In genomic region chr22:18881260-18881659, GRCh38 we compare ENCODE assay signal across 10 cellular contexts. TPM values are rescaled to one million over a fixed set of nuclear protein-coding genes. Genes with fewer than 3 reads are reported as not detected.
DNase-seq lines count a peak whose midpoint lies in the region; ATAC-seq and TF ChIP-seq lines count a peak whose summit lies in the region.
"Not testable (repeated sequence)": the region's sequence is repeated elsewhere in the genome, so short reads cannot be mapped to it uniquely, and the experiment has no call there.
"Had no signal": no experiment of that assay in that cellular context is flagged by ENCODE, and none has a peak within 500 bp of the region (broad histone marks: within the 10 kb centered on the region; RNA-seq: fewer than 3 reads in every experiment).

No MANE protein-coding gene starts in this region.

- H3K27ac Mint-ChIP-seq in CD4-positive, CD25-positive, alpha-beta regulatory T cell = not testable (repeated sequence)

- H3K27me3 ChIP-seq in CD4-positive, CD25-positive, alpha-beta regulatory T cell (ENCODE audit: control insufficient read depth, insufficient read depth, low read length) = not testable (repeated sequence)

- H3K9me2 ChIP-seq in OCI-LY7 (ENCODE audit: insufficient read depth, low read length) = not testable (repeated sequence)

- not testable (repeated sequence) for ATAC-seq in CD4-positive, CD25-positive, alpha-beta regulatory T cell (ENCODE audit: low read depth in 2 of 2); Right ventricle myocardium superior (ENCODE audit: poor library complexity)

- not testable (repeated sequence) for H3K79me2 ChIP-seq in OCI-LY7 (ENCODE audit: insufficient read depth, low read depth, low read length)

- H4K20me1 ChIP-seq in OCI-LY7 (ENCODE audit: insufficient read depth, low read length) = not testable (repeated sequence)

- POLR2A ChIA-PET in OCI-LY7 (lab: Charles Lee) = not testable (repeated sequence)

- intact Hi-C loops in OCI-LY7 (cut with micrococcal nuclease; ENCODE audit: unreplicated experiment); Right ventricle myocardium superior (cut with DNase I): not testable (repeated sequence)

- not testable (repeated sequence) for H3K27ac ChIP-seq in CD4-positive, CD25-positive, alpha-beta regulatory T cell (ENCODE audit: insufficient read depth, low read length, poor library complexity, severe bottlenecking); OCI-LY7 (ENCODE audit: low read depth, low read length, poor library complexity, severe bottlenecking)

- H3K9me3 Mint-ChIP-seq in CD4-positive, CD25-positive, alpha-beta regulatory T cell = not testable (repeated sequence)

- CTCF ChIA-PET in OCI-LY7 (lab: Charles Lee; ENCODE audit: unreplicated experiment) = not testable (repeated sequence)

- not testable (repeated sequence) for H3K4me2 ChIP-seq in OCI-LY7 (ENCODE audit: low read length)

- not testable (repeated sequence) for H2AFZ ChIP-seq in OCI-LY7 (ENCODE audit: low read length)

- H3K27me3 Mint-ChIP-seq in CD4-positive, CD25-positive, alpha-beta regulatory T cell = not testable (repeated sequence)

- H3K4me3 Mint-ChIP-seq in CD4-positive, CD25-positive, alpha-beta regulatory T cell = not testable (repeated sequence)

- not testable (repeated sequence) for H3K9me3 ChIP-seq in CD4-positive, CD25-positive, alpha-beta regulatory T cell (ENCODE audit: control insufficient read depth in 2 of 2, low read length in 2 of 2); OCI-LY7 (ENCODE audit: low read length)

- H3K36me3 ChIP-seq in CD4-positive, CD25-positive, alpha-beta regulatory T cell (ENCODE audit: control insufficient read depth, insufficient read depth, low read length); OCI-LY7 (ENCODE audit: insufficient read depth, low read length): not testable (repeated sequence)

- not testable (repeated sequence) for H3K4me1 ChIP-seq in CD4-positive, CD25-positive, alpha-beta regulatory T cell (ENCODE audit: control insufficient read depth, insufficient read depth, low read length, poor library complexity, severe bottlenecking); OCI-LY7 (ENCODE audit: insufficient read depth, low read length, poor library complexity, severe bottlenecking)

- not testable (repeated sequence) for H3K36me3 Mint-ChIP-seq in CD4-positive, CD25-positive, alpha-beta regulatory T cell

- H3K4me1 Mint-ChIP-seq in CD4-positive, CD25-positive, alpha-beta regulatory T cell = not testable (repeated sequence)

- not testable (repeated sequence) for H3K4me3 ChIP-seq in CD4-positive, CD25-positive, alpha-beta regulatory T cell (ENCODE audit: low read depth, low read length); OCI-LY7 (ENCODE audit: low read depth, low read length, poor library complexity, severe bottlenecking)

- not testable (repeated sequence) for BruUV-seq in OCI-LY7 (replicated peaks; lab: Mats Ljungman, UMichigan)

- TF ChIP-seq CTCF in OCI-LY7 (conservative IDR thresholded peaks at IDR 0.05; ENCODE audit: low read length) = not testable (repeated sequence)

- DNase-seq in CD4-positive, CD25-positive, alpha-beta regulatory T cell = peak; percentile 30 to 71 (median 60)
- DNase-seq in OCI-LY7 (ENCODE audit: low spot score) (peak; percentile 10), Right ventricle myocardium superior (peak; percentile 37)
- peak; percentile 59 for DNase-seq in activated CD4-positive, alpha-beta T cell treated with anti-CD3 and anti-CD28 coated beads for 1 hour
- peak; percentile 65 for DNase-seq in activated CD8-positive, alpha-beta memory T cell treated with anti-CD3 and anti-CD28 coated beads, Interleukin-2, amount 50 U/mL, for 4 hours
- DNase-seq in activated naive CD4-positive, alpha-beta T cell treated with Interleukin-2 at 50 U/mL for 16 hours = peak; percentile 16
- peak; percentile 32 for DNase-seq in stimulated activated CD4-positive, alpha-beta T cell treated with anti-CD3 and anti-CD28 coated beads, Interleukin-12 subunit alpha, Interleukin-12 subunit beta, amount 100 ng/mL, for 4 hours
- peak; percentile 35 to 43 for DNase-seq in stimulated activated CD8-positive, alpha-beta memory T cell treated with anti-CD3 and anti-CD28 coated beads, Interleukin-15, amount 100 ng/mL, for 48 hours (ENCODE audit: low read depth in 2 of 2)

RNA-seq across cellular contexts. Expression of gene DGCR6, which starts 24.9 kb away (rescaled TPM):
- 6.5 TPM for total RNA-seq in CD4-positive, CD25-positive, alpha-beta regulatory T cell
- 1 to 10 TPM in 1 of 4 donors, under 1 TPM in 3; 0.07 to 1.8 (median 0.47) TPM for polyA plus RNA-seq in CD4-positive, CD25-positive, alpha-beta regulatory T cell
- 2.0 and 4.5 TPM in 2 replicates for total RNA-seq in OCI-LY7 (2014; rRNA removed; shearing (Covaris generic))
- total RNA-seq in OCI-LY7 (2022) (1.8 and 4.6 TPM in 2 replicates), Right ventricle myocardium superior (13.8 TPM)

RNA-seq across cellular contexts. Expression of gene PRODH, which starts 54.8 kb away (rescaled TPM):
- total RNA-seq in CD4-positive, CD25-positive, alpha-beta regulatory T cell = not detected
- polyA plus RNA-seq in CD4-positive, CD25-positive, alpha-beta regulatory T cell = not detected
- total RNA-seq in OCI-LY7 (2014; rRNA removed; shearing (Covaris generic)) = not detected in 2 replicates
- total RNA-seq in OCI-LY7 (2022) = not detected in 2 replicates
- 11.9 TPM for total RNA-seq in Right ventricle myocardium superior
- total RNA-seq: LHCN-M2, RPMI7951 had no signal

Comparison
In these comparisons a context has a peak if more than half of its experiments do, and no peak if none do; other contexts are left out.
1. DNase-seq: peak in every context shown above with its lines; median percentile 65 in activated CD8-positive, alpha-beta memory T cell treated with anti-CD3 and anti-CD28 coated beads, Interleukin-2, amount 50 U/mL, for 4 hours; 60 in CD4-positive, CD25-positive, alpha-beta regulatory T cell; 59 in activated CD4-positive, alpha-beta T cell treated with anti-CD3 and anti-CD28 coated beads for 1 hour; 39 in stimulated activated CD8-positive, alpha-beta memory T cell treated with anti-CD3 and anti-CD28 coated beads, Interleukin-15, amount 100 ng/mL, for 48 hours; 37 in Right ventricle myocardium superior; 32 in stimulated activated CD4-positive, alpha-beta T cell treated with anti-CD3 and anti-CD28 coated beads, Interleukin-12 subunit alpha, Interleukin-12 subunit beta, amount 100 ng/mL, for 4 hours; 16 in activated naive CD4-positive, alpha-beta T cell treated with Interleukin-2 at 50 U/mL for 16 hours; 10 in OCI-LY7.